Comparison of ENCODE assay signal across 10 cellular contexts in the genomic region with DNA sequence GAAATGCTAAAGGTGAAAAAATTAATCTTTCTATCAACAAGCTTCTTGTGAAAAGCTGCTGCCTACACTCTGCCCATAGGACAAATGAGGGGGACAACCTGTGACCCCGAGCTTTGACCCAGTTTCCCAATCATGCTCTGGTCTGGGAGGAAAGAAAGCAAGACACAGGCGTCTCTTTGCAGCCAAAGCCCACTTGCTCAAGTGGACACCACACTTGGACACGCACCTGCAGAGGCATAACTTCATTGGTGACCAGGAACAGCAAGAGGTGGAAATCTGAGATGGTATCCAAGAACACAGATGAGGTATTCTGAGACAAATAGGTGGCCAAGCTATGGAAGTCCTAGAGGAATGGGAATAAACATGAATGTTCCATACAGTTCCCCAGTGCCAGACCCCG. TPM values are rescaled to one million over a fixed set of nuclear protein-coding genes. Genes with fewer than 3 reads are reported as not detected.
DNase-seq lines count a peak whose midpoint lies in the region; TF ChIP-seq lines count a peak whose summit lies in the region.
"Had no signal": no experiment of that assay in that cellular context is flagged by ENCODE, and none has a peak within 500 bp of the region (broad histone marks: within the 10 kb centered on the region; RNA-seq: fewer than 3 reads in every experiment).

No MANE protein-coding gene starts in this region.

- BruUV-seq in Calu3 (replicated peaks; lab: Mats Ljungman, UMichigan) = no TSS peak

- H4K20me1 ChIP-seq in hepatocyte (ENCODE audit: insufficient read depth, poor library complexity, severe bottlenecking) = no peaks in the 10 kb centered on the region

- peak overlapping the region; percentile 87 for H3K27ac ChIP-seq in VCaP
- peak overlapping the region; percentile 89 for H3K27ac ChIP-seq in hepatocyte

- peak overlapping the region; percentile 57 for H3K27ac Mint-ChIP-seq in Calu3 (ENCODE audit: unreplicated experiment)
- H3K27ac Mint-ChIP-seq: activated CD4-positive, alpha-beta memory T cell treated with anti-CD3 and anti-CD28 coated beads, Interleukin-2, amount 10 ng/mL, durations not matched to agents 7 days and 5 days had no signal

- H3K9ac ChIP-seq in skeletal muscle satellite cell (ENCODE audit: low read depth, low read length) = peak overlapping the region; percentile 10

- H3K36me3 ChIP-seq in hepatocyte (replicated peaks; ENCODE audit: insufficient read depth, low read depth) = no peaks in the 10 kb centered on the region
- H3K36me3 ChIP-seq in skeletal muscle satellite cell (ENCODE audit: insufficient read depth, low read length) = peaks cover 74% of the 10 kb centered on the region

- H3K27me3 ChIP-seq in hepatocyte = no peaks in the 10 kb centered on the region
- H3K27me3 ChIP-seq in skeletal muscle satellite cell (ENCODE audit: control insufficient read depth, insufficient read depth, low read length) = no peaks in the 10 kb centered on the region

- peaks cover 35% of the 10 kb centered on the region for H3K4me1 Mint-ChIP-seq in Calu3 (ENCODE audit: low read depth, unreplicated experiment)
- H3K4me1 Mint-ChIP-seq: activated CD4-positive, alpha-beta memory T cell treated with anti-CD3 and anti-CD28 coated beads, Interleukin-2, amount 10 ng/mL, durations not matched to agents 7 days and 5 days had no signal

- H3K4me2 ChIP-seq in hepatocyte (peak overlapping the region; percentile 72), skeletal muscle satellite cell (ENCODE audit: low read length) (peak overlapping the region; percentile 78)

- WGBS in hepatocyte (ENCODE audit: low lambda C conversion rate, missing lambda C conversion rate) = 82% methylated on average over 4 of the region's 4 CpGs

- H3K79me2 ChIP-seq in hepatocyte = no peaks in the 10 kb centered on the region

- H3K4me1 ChIP-seq in hepatocyte (ENCODE audit: insufficient read depth) (peaks cover 30% of the 10 kb centered on the region), skeletal muscle satellite cell (ENCODE audit: control insufficient read depth, insufficient read depth, low read length) (peaks cover 55% of the 10 kb centered on the region)

- TF ChIP-seq CTCF in Calu3 (IDR thresholded peaks at IDR 0.05; ENCODE audit: unreplicated experiment) (no peak), VCaP (conservative IDR thresholded peaks at IDR 0.05) (no peak), hepatocyte (IDR thresholded peaks at IDR 0.05; ENCODE audit: poor library complexity) (no peak)

- H3K36me3 Mint-ChIP-seq in Calu3 (ENCODE audit: insufficient read depth, unreplicated experiment) = peaks cover 69% of the 10 kb centered on the region

- CTCF ChIA-PET in Calu3 (lab: Charles Lee) = interaction anchor here (1.3 to 1.8 kb wide), 2 partner anchors 10 to 34 kb away, joined by 4 to 9 read pairs; no protein-coding TSS in a partner anchor

- DNase-seq in Calu3 (no peak), hepatocyte (ENCODE audit: low spot score) (no peak), NCI-H524 treated with DMSO at 0.1 percent for 48 hours (lab: John Stamatoyannopoulos, UW) (no peak), pons (ENCODE audit: low spot score) (no peak)
- no peak for DNase-seq in effector CD4-positive, alpha-beta T cell
- no peak for DNase-seq in activated effector memory CD4-positive, alpha-beta T cell treated with anti-CD3 and anti-CD28 coated beads, Interleukin-2, amount 50 U/mL, for 16 hours
- DNase-seq: activated CD4-positive, alpha-beta memory T cell treated with anti-CD3 and anti-CD28 coated beads, Interleukin-2, amount 10 ng/mL, durations not matched to agents 7 days and 5 days; stimulated activated naive CD4-positive, alpha-beta T cell treated with Interleukin-2 at 50 U/mL for 16 hours had no signal

- intact Hi-C loops in Calu3 (cut with micrococcal nuclease; ENCODE audit: unreplicated experiment) = no loop called here

- H3K9me3 ChIP-seq in hepatocyte (ENCODE audit: low read depth) (no peaks in the 10 kb centered on the region), skeletal muscle satellite cell (replicated peaks; ENCODE audit: low read length) (no peaks in the 10 kb centered on the region)

- H3K4me3 Mint-ChIP-seq in Calu3 (ENCODE audit: low read depth, unreplicated experiment) = peak overlapping the region; percentile 56
- H3K4me3 Mint-ChIP-seq: activated CD4-positive, alpha-beta memory T cell treated with anti-CD3 and anti-CD28 coated beads, Interleukin-2, amount 10 ng/mL, durations not matched to agents 7 days and 5 days had no signal

- no peaks in the 10 kb centered on the region for H3K9me3 Mint-ChIP-seq in Calu3 (ENCODE audit: low read depth, unreplicated experiment)
- H3K9me3 Mint-ChIP-seq: activated CD4-positive, alpha-beta memory T cell treated with anti-CD3 and anti-CD28 coated beads, Interleukin-2, amount 10 ng/mL, durations not matched to agents 7 days and 5 days had no signal

- H2AFZ ChIP-seq in hepatocyte = no peak overlapping the region

- no peaks in the 10 kb centered on the region for H3K9me2 ChIP-seq in hepatocyte (replicated peaks; ENCODE audit: insufficient read depth)

- no peak overlapping the region for H3K4me3 ChIP-seq in hepatocyte
- peak overlapping the region; percentile 18 for H3K4me3 ChIP-seq in skeletal muscle satellite cell (ENCODE audit: low read length)

- no peaks in the 10 kb centered on the region for H3K27me3 Mint-ChIP-seq in Calu3 (ENCODE audit: unreplicated experiment)
- H3K27me3 Mint-ChIP-seq: activated CD4-positive, alpha-beta memory T cell treated with anti-CD3 and anti-CD28 coated beads, Interleukin-2, amount 10 ng/mL, durations not matched to agents 7 days and 5 days had no signal

RNA-seq across cellular contexts. Expression of gene FAAP100, which starts 15.0 kb away (rescaled TPM):
- 39.4 and 39.7 TPM in 2 replicates for total RNA-seq in Calu3 (2022)
- 18.3 and 20.9 TPM in 2 replicates for total RNA-seq in hepatocyte
- 30.7 and 34.4 TPM in 2 replicates for polyA plus RNA-seq in hepatocyte
- 26.2 and 31.2 TPM in 2 replicates for total RNA-seq in skeletal muscle satellite cell (2012; rRNA removed)

RNA-seq across cellular contexts. Expression of gene FSCN2, which starts 39.0 kb away (rescaled TPM):
- 5.5 and 7.0 TPM in 2 replicates for total RNA-seq in Calu3 (2022)
- 1.8 and 3.7 TPM in 2 replicates for total RNA-seq in hepatocyte
- 0.29 and 0.40 TPM in 2 replicates for polyA plus RNA-seq in hepatocyte
- total RNA-seq in skeletal muscle satellite cell (2012; rRNA removed) = 0.76 and 1.3 TPM in 2 replicates

RNA-seq across cellular contexts. Expression of gene ACTG1, which starts 54.6 kb away (rescaled TPM):
- total RNA-seq in Calu3 (2022) (2,184 and 2,327 TPM in 2 replicates), hepatocyte (3,207 and 3,298 TPM in 2 replicates)
- 2,719 and 2,832 TPM in 2 replicates for polyA plus RNA-seq in hepatocyte
- 9,662 and 11,711 TPM in 2 replicates for total RNA-seq in skeletal muscle satellite cell (2012; rRNA removed)
